Comparison of ENCODE assay signal across 26 cellular contexts in genomic region chr9:20544953-20545622, GRCh38.
DNase-seq lines count a peak whose midpoint lies in the region; TF ChIP-seq lines count a peak whose summit lies in the region.
"Had no signal": no experiment of that assay in that cellular context is flagged by ENCODE, and none has a peak within 500 bp of the region (broad histone marks: within the 10 kb centered on the region; RNA-seq: fewer than 3 reads in every experiment).

No MANE protein-coding gene starts in this region.

- TF ChIP-seq CTCF in nephron progenitor cell (IDR thresholded peaks at IDR 0.05), result no peak
- TF ChIP-seq CTCF in type B pancreatic cell (conservative IDR thresholded peaks at IDR 0.05), result no peak
- no peak for TF ChIP-seq CTCF in hepatocyte (IDR thresholded peaks at IDR 0.05; ENCODE audit: poor library complexity)

- no peak overlapping the region for H2AFZ ChIP-seq in hepatocyte
- H2AFZ ChIP-seq: GM23248 had no signal

- H3K27ac Mint-ChIP-seq in activated naive CD4-positive, alpha-beta T cell treated with anti-CD3 and anti-CD28 coated beads, Interleukin-2, amount 50 U/mL, for 24 hours, result peak overlapping the region; percentile 66
- peak overlapping the region; percentile 67 for H3K27ac Mint-ChIP-seq in nephron progenitor cell
- peak overlapping the region; percentile 49 for H3K27ac Mint-ChIP-seq in type B pancreatic cell
- H3K27ac Mint-ChIP-seq: IgD-negative memory B cell had no signal

- DNase-seq in activated naive CD4-positive, alpha-beta T cell treated with Interleukin-2 at 50 U/mL for 16 hours, result no peak
- DNase-seq in NCI-H69 (lab: John Stamatoyannopoulos, UW) (peak; percentile 33), nephron progenitor cell (no peak), type B pancreatic cell (ENCODE audit: extremely low spot score, unreplicated experiment) (no peak), NCI-H526 treated with DMSO at 0.1 percent for 48 hours (lab: John Stamatoyannopoulos, UW) (no peak), hepatocyte (ENCODE audit: low spot score) (no peak), NCI-H1092 treated with DMSO at 0.1 percent for 48 hours (lab: John Stamatoyannopoulos, UW) (no peak)
- DNase-seq: CD4-positive, CD25-positive, alpha-beta regulatory T cell; DMS153; DND-41; GM23248; H9; MM.1S; NCI-H1417; NCI-H1694; NCI-H2081 treated with DMSO at 0.1 percent for 48 hours; NCI-H2171; NCI-H226; NCI-H510A treated with DMSO at 0.1 percent for 48 hours; NCI-H774; PC-3; SJCRH30 had no signal

- H3K27ac ChIP-seq in hepatocyte, result no peak overlapping the region
- H3K27ac ChIP-seq: BLaER1, GM23248, KMS-11, SJCRH30 had no signal

- H3K9me3 ChIP-seq in hepatocyte (ENCODE audit: low read depth), result no peaks in the 10 kb centered on the region
- H3K9me3 ChIP-seq: SJCRH30 had no signal

- H3K27me3 ChIP-seq in hepatocyte, result no peaks in the 10 kb centered on the region
- H3K27me3 ChIP-seq: BLaER1, SJCRH30 had no signal

- peaks cover 90% of the 10 kb centered on the region for H3K79me2 ChIP-seq in hepatocyte

- peaks cover 71% of the 10 kb centered on the region for H3K4me1 Mint-ChIP-seq in activated naive CD4-positive, alpha-beta T cell treated with anti-CD3 and anti-CD28 coated beads, Interleukin-2, amount 50 U/mL, for 24 hours
- peaks cover 8% of the 10 kb centered on the region for H3K4me1 Mint-ChIP-seq in nephron progenitor cell
- H3K4me1 Mint-ChIP-seq in type B pancreatic cell (ENCODE audit: unreplicated experiment), result peaks cover 5% of the 10 kb centered on the region
- H3K4me1 Mint-ChIP-seq: H9, IgD-negative memory B cell had no signal

- no peak overlapping the region for H3K4me2 ChIP-seq in hepatocyte
- H3K4me2 ChIP-seq: BLaER1, KMS-11 had no signal

- peaks cover 36% of the 10 kb centered on the region for H3K36me3 Mint-ChIP-seq in activated naive CD4-positive, alpha-beta T cell treated with anti-CD3 and anti-CD28 coated beads, Interleukin-2, amount 50 U/mL, for 24 hours
- H3K36me3 Mint-ChIP-seq in nephron progenitor cell (ENCODE audit: low read depth) (peaks cover 89% of the 10 kb centered on the region), type B pancreatic cell (peaks cover 20% of the 10 kb centered on the region)

- H3K36me3 ChIP-seq in hepatocyte (replicated peaks; ENCODE audit: insufficient read depth, low read depth), result no peaks in the 10 kb centered on the region
- H3K36me3 ChIP-seq: SJCRH30 had no signal

- no peaks in the 10 kb centered on the region for H4K20me1 ChIP-seq in hepatocyte (ENCODE audit: insufficient read depth, poor library complexity, severe bottlenecking)
- H4K20me1 ChIP-seq: BLaER1 had no signal

- peaks cover 9% of the 10 kb centered on the region for H3K9me3 Mint-ChIP-seq in activated naive CD4-positive, alpha-beta T cell treated with anti-CD3 and anti-CD28 coated beads, Interleukin-2, amount 50 U/mL, for 24 hours
- H3K9me3 Mint-ChIP-seq in nephron progenitor cell (peaks cover 52% of the 10 kb centered on the region), type B pancreatic cell (peaks cover 18% of the 10 kb centered on the region)

- no peaks in the 10 kb centered on the region for H3K9me2 ChIP-seq in hepatocyte (replicated peaks; ENCODE audit: insufficient read depth)

- H3K4me3 Mint-ChIP-seq in activated naive CD4-positive, alpha-beta T cell treated with anti-CD3 and anti-CD28 coated beads, Interleukin-2, amount 50 U/mL, for 24 hours, result no peak overlapping the region
- H3K4me3 Mint-ChIP-seq in nephron progenitor cell (no peak overlapping the region), type B pancreatic cell (no peak overlapping the region)
- H3K4me3 Mint-ChIP-seq: H9, IgD-negative memory B cell had no signal

- H3K4me1 ChIP-seq in hepatocyte (ENCODE audit: insufficient read depth), result no peaks in the 10 kb centered on the region
- H3K4me1 ChIP-seq: BLaER1, SJCRH30 had no signal

- no peaks in the 10 kb centered on the region for H3K27me3 Mint-ChIP-seq in activated naive CD4-positive, alpha-beta T cell treated with anti-CD3 and anti-CD28 coated beads, Interleukin-2, amount 50 U/mL, for 24 hours
- H3K27me3 Mint-ChIP-seq in nephron progenitor cell (ENCODE audit: low read depth, poor library complexity) (no peaks in the 10 kb centered on the region), type B pancreatic cell (no peaks in the 10 kb centered on the region)
- H3K27me3 Mint-ChIP-seq: CD4-positive, CD25-positive, alpha-beta regulatory T cell had no signal

- H3K4me3 ChIP-seq in hepatocyte, result no peak overlapping the region
- H3K4me3 ChIP-seq: BLaER1, GM23248, SJCRH30 had no signal

- WGBS in hepatocyte (ENCODE audit: low lambda C conversion rate, missing lambda C conversion rate), result 91% methylated on average over 3 of the region's 3 CpGs
